In genomic region chr6:115495184-115495583, GRCh38 we compare ENCODE assay signal across 7 cellular contexts.
"Had no signal": no experiment of that assay in that cellular context is flagged by ENCODE, and none has a peak within 500 bp of the region (broad histone marks: within the 10 kb centered on the region; RNA-seq: fewer than 3 reads in every experiment).

No MANE protein-coding gene starts in this region.

- ATAC-seq: HepG2 had no signal

- FAIRE-seq: HepG2, HTR-8/SVneo had no signal

- H3K4me2 ChIP-seq: KMS-11 had no signal

- DNase-seq: IMR-90, KBM-7, KG1 had no signal

- H3K27ac ChIP-seq: HL-60, KMS-11 had no signal

- H3K9ac ChIP-seq: KMS-11 had no signal
